In the genomic region with DNA sequence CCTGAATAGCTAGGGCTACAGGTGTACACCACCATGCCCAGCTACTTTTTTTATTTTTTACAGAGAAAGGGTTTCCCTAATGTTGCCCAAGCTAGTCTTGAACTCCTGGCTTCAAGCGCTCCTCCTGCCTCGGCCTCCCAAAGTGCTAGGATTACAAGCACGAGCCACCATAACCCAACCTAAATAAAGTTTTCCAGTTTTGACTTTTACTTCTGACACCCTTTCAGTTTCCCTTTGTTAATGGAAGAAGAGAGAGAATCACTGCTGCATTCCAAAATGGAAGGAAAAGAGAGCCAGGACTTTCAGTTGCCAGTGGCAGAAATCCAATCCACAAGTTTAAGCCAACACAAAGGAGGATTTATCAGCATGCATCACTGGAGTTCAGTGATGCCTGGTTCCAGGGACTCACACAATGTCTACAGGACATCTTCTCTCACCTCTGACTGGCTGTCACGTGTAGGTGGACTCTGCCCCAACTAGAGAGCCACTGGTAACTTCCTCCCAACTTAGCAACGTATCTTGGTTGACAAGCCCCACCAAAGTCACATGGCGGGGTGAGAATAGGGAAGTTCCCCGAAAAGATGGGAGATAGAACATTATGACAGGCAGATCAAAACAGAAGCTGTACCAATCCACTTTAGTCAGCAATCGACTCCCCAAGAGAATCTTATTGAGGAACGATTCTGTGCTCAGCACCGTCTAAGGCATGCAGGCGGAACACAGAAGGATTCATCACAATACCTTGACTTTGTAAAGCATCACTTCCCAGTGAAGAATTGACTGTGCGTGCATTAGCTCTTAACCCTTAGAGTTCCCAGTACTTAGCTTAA, we compare ENCODE assay signal across 9 cellular contexts. TPM values are rescaled to one million over a fixed set of nuclear protein-coding genes. Genes with fewer than 3 reads are reported as not detected.
DNase-seq lines count a peak whose midpoint lies in the region; ATAC-seq and TF ChIP-seq lines count a peak whose summit lies in the region.
"Had no signal": no experiment of that assay in that cellular context is flagged by ENCODE, and none has a peak within 500 bp of the region (broad histone marks: within the 10 kb centered on the region; RNA-seq: fewer than 3 reads in every experiment).

No MANE protein-coding gene starts in this region.

- H3K4me2 ChIP-seq in PC-3 (ENCODE audit: low read length): no peak overlapping the region

- no peak for TF ChIP-seq EP300 in gastroesophageal sphincter (IDR thresholded peaks at IDR 0.05)

- TF ChIP-seq POLR2A in gastroesophageal sphincter (IDR thresholded peaks at IDR 0.05) (no peak), gastrocnemius medialis (IDR thresholded peaks at IDR 0.05) (no peak), prostate gland (IDR thresholded peaks at IDR 0.05) (no peak)

- peak; percentile 32 for ATAC-seq in GM18520 (IDR thresholded peaks at IDR 0.05; ENCODE audit: unreplicated experiment)
- peak; percentile 52 for ATAC-seq in gastroesophageal sphincter
- no peak for ATAC-seq in gastrocnemius medialis
- ATAC-seq in HG02938 (IDR thresholded peaks at IDR 0.05; ENCODE audit: unreplicated experiment): no peak
- ATAC-seq in PC-3: no peak

- 20 to 69% methylated on average over 2 to 9 of the region's 12 CpGs for WGBS in gastroesophageal sphincter (ENCODE audit: low coverage in 1 of 2), 2 donors
- 76% methylated on average over 12 of the region's 12 CpGs for whole genome bisulfite sequencing in prostate gland

- POLR2A ChIA-PET in PC-3 (lab: Charles Lee; ENCODE audit: unreplicated experiment): no interaction called here

- peak overlapping the region in 3 of 4 donors; percentile 20 to 29 (median 24) for H3K27ac ChIP-seq in gastroesophageal sphincter
- no peak overlapping the region for H3K27ac ChIP-seq in gastrocnemius medialis
- no peak overlapping the region for H3K27ac ChIP-seq in prostate gland
- H3K27ac ChIP-seq in PC-3 (ENCODE audit: low read length): no peak overlapping the region

- no peak overlapping the region for H3K9ac ChIP-seq in PC-3 (ENCODE audit: low read length)

- H3F3A ChIP-seq in PC-3 (ENCODE audit: low read length, unreplicated experiment): no peaks in the 10 kb centered on the region

- peaks cover 0 to 27% (median 3%) of the 10 kb centered on the region in 3 donors for H3K4me1 ChIP-seq in gastroesophageal sphincter
- peaks cover 0 to 3% of the 10 kb centered on the region in 2 donors for H3K4me1 ChIP-seq in gastrocnemius medialis
- no peaks in the 10 kb centered on the region for H3K4me1 ChIP-seq in prostate gland (replicated peaks)
- no peaks in the 10 kb centered on the region for H3K4me1 ChIP-seq in PC-3 (ENCODE audit: insufficient read depth, low read length)

- no peaks in the 10 kb centered on the region for H3K9me2 ChIP-seq in PC-3 (replicated peaks; ENCODE audit: low read length)

- BruUV-seq in PC-3 (replicated peaks; lab: Mats Ljungman, UMichigan): no TSS peak

- DNase-seq in M059J (ENCODE audit: low read depth) (peak; percentile 9), gastrocnemius medialis (peak; percentile 16 to 41), MG63 (no peak), prostate gland (ENCODE audit: low spot score) (no peak), PC-3 (no peak)
- DNase-seq: NCI-H774 had no signal

- no peaks in the 10 kb centered on the region for H3K79me2 ChIP-seq in PC-3 (ENCODE audit: low read length)

- H3K27me3 ChIP-seq in gastroesophageal sphincter (no peaks in the 10 kb centered on the region), gastrocnemius medialis (no peaks in the 10 kb centered on the region), MG63 (no peaks in the 10 kb centered on the region), prostate gland (replicated peaks; ENCODE audit: insufficient read depth) (no peaks in the 10 kb centered on the region), PC-3 (ENCODE audit: low read length) (0 out of 2 replicates have a peak, but pooled peaks cover 11% of the 10 kb centered on the region)

- no peaks in the 10 kb centered on the region for H3K9me3 ChIP-seq in gastroesophageal sphincter
- no peaks in the 10 kb centered on the region for H3K9me3 ChIP-seq in gastrocnemius medialis
- H3K9me3 ChIP-seq in MG63: no peaks in the 10 kb centered on the region
- no peaks in the 10 kb centered on the region for H3K9me3 ChIP-seq in prostate gland
- no peaks in the 10 kb centered on the region for H3K9me3 ChIP-seq in PC-3 (ENCODE audit: low read length)

- CTCF ChIA-PET in PC-3 (lab: Charles Lee): no interaction called here

- H3K36me3 ChIP-seq in gastroesophageal sphincter (no peaks in the 10 kb centered on the region), gastrocnemius medialis (no peaks in the 10 kb centered on the region), MG63 (no peaks in the 10 kb centered on the region), prostate gland (no peaks in the 10 kb centered on the region), PC-3 (ENCODE audit: low read depth, low read length) (no peaks in the 10 kb centered on the region)

- intact Hi-C loops in gastrocnemius medialis (cut with DNase I; ENCODE audit: low total_unique reads): no loop called here
- intact Hi-C loops in prostate gland (cut with DNase I): no loop called here
- intact Hi-C loops in PC-3 (cut with micrococcal nuclease): no loop called here

- no peak overlapping the region for H3K4me3 ChIP-seq in gastroesophageal sphincter
- no peak overlapping the region for H3K4me3 ChIP-seq in gastrocnemius medialis
- no peak overlapping the region for H3K4me3 ChIP-seq in MG63
- H3K4me3 ChIP-seq in prostate gland: no peak overlapping the region
- no peak overlapping the region for H3K4me3 ChIP-seq in PC-3 (ENCODE audit: low read length)

- H4K20me1 ChIP-seq in PC-3 (ENCODE audit: low read length): no peaks in the 10 kb centered on the region

- H2AFZ ChIP-seq in PC-3 (ENCODE audit: low read length): no peak overlapping the region

- in situ Hi-C loops in gastrocnemius medialis (cut with MboI; ENCODE audit: low sequenced_read_pairs in 4 of 4): no loop called here

- TF ChIP-seq CTCF in gastroesophageal sphincter (IDR thresholded peaks at IDR 0.05): no peak
- TF ChIP-seq CTCF in gastrocnemius medialis (IDR thresholded peaks at IDR 0.05 in 4 of 5, conservative IDR thresholded peaks at IDR 0.05 in 1 of 5): no peak
- TF ChIP-seq CTCF in prostate gland (IDR thresholded peaks at IDR 0.05): no peak
- TF ChIP-seq CTCF in PC-3 (conservative IDR thresholded peaks at IDR 0.05; ENCODE audit: low read depth, low read length): no peak

RNA-seq across cellular contexts. Expression of a gene that starts 46.5 kb away (rescaled TPM):
- 0.02 TPM in 1 of 2 replicates, not detected in the other for total RNA-seq in M059J (2014; rRNA removed; shearing (Covaris generic))
- total RNA-seq in gastroesophageal sphincter (100 to 1,000 TPM in 1 of 4 donors, 10 to 100 TPM in 3; 62.6 to 122 (median 77.0) TPM), gastrocnemius medialis (1 to 10 TPM; 5.8 to 7.1 (median 6.1) TPM), prostate gland (100 to 1,000 TPM in 1 of 2 donors, 10 to 100 TPM in 1; 10.3 to 144 TPM), PC-3 (2014; rRNA removed) (not detected in 2 replicates)
- total RNA-seq in MG63 (2014; rRNA removed; shearing (Covaris generic); ENCODE audit: low replicate concordance): 0.91 and 8.7 TPM in 2 replicates

Comparison
In these comparisons a context has a peak if more than half of its experiments do, and no peak if none do; other contexts are left out.
1. ATAC-seq: peak in GM18520 (single experiment) and gastroesophageal sphincter (single experiment); none in gastrocnemius medialis (0 of 2), HG02938 (single experiment) and PC-3 (single experiment).
2. DNase-seq: peak in M059J (single experiment) and gastrocnemius medialis (2 of 2); none in MG63 (single experiment), prostate gland (single experiment) and PC-3 (single experiment).
3. H3K27ac ChIP-seq: peak in gastroesophageal sphincter (3 of 4); none in gastrocnemius medialis (0 of 4), prostate gland (0 of 2) and PC-3 (single experiment).